ENCODE assay signal across 13 cellular contexts in genomic region chr7:47609803-47610452, GRCh38. TPM values are rescaled to one million over a fixed set of nuclear protein-coding genes. Genes with fewer than 3 reads are reported as not detected.
DNase-seq lines count a peak whose midpoint lies in the region; TF ChIP-seq lines count a peak whose summit lies in the region.
"Had no signal": no experiment of that assay in that cellular context is flagged by ENCODE, and none has a peak within 500 bp of the region (broad histone marks: within the 10 kb centered on the region; RNA-seq: fewer than 3 reads in every experiment).

No MANE protein-coding gene starts in this region.

- H2AK5ac ChIP-seq in mesenchymal stem cell (ENCODE audit: low read length, severe bottlenecking), result peak overlapping the region; percentile 41

- 83% methylated on average over 15 of the region's 16 CpGs for WGBS in mesenchymal stem cell
- WGBS in spleen, 5 donors, result 83 to 87% (median 87%) methylated on average over 16 of the region's 16 CpGs

- H3K9me3 ChIP-seq in duodenal mucosa (ENCODE audit: control insufficient read depth in 1 of 2, low read length in 2 of 2) (no peaks in the 10 kb centered on the region), mesenchymal stem cell (ENCODE audit: control insufficient read depth, low read length) (no peaks in the 10 kb centered on the region), spleen (no peaks in the 10 kb centered on the region), MM.1S (replicated peaks; ENCODE audit: insufficient read depth, low read length) (no peaks in the 10 kb centered on the region)

- H2BK12ac ChIP-seq in mesenchymal stem cell (ENCODE audit: low read length in 2 of 2), result peak overlapping the region; percentile 93 to 97

- H3K4me1 ChIP-seq in duodenal mucosa (ENCODE audit: control insufficient read depth in 1 of 2, insufficient read depth in 2 of 2, low read length in 2 of 2), result peaks cover 17 to 19% of the 10 kb centered on the region in 2 donors
- H3K4me1 ChIP-seq in mesenchymal stem cell (ENCODE audit: control insufficient read depth, insufficient read depth, low read depth, low read length), result peaks cover 12% of the 10 kb centered on the region
- peaks cover 0 to 16% (median 0%) of the 10 kb centered on the region in 6 donors for H3K4me1 ChIP-seq in spleen
- H3K4me1 ChIP-seq in MM.1S (ENCODE audit: low read length), result no peaks in the 10 kb centered on the region

- DNase-seq in EL (peak; percentile 25), mesenchymal stem cell (peak; percentile 84), spleen (no peak), NCI-H82 treated with DMSO at 0.1 percent for 48 hours (lab: John Stamatoyannopoulos, UW; ENCODE audit: unreplicated experiment) (no peak), NCI-H2029 (lab: John Stamatoyannopoulos, UW) (no peak), MM.1S (no peak), middle frontal gyrus (ENCODE audit: extremely low spot score, low spot score) (no peak)
- DNase-seq: activated CD8-positive, alpha-beta memory T cell treated with anti-CD3 and anti-CD28 coated beads for 24 hours; activated naive CD8-positive, alpha-beta T cell treated with anti-CD3 and anti-CD28 coated beads, Interleukin-2, amount 10 ng/mL, durations not matched to agents 7 days and 5 days; endodermal cell; NCI-H1694; stimulated activated CD4-positive, alpha-beta T cell treated with anti-CD3 and anti-CD28 coated beads, Interleukin-4, amount 100 ng/mL, for 4 hours had no signal

- H3K4me2 ChIP-seq in mesenchymal stem cell (ENCODE audit: low read length, poor library complexity, severe bottlenecking) (no peak overlapping the region), MM.1S (ENCODE audit: low read depth, low read length) (no peak overlapping the region)

- H3K27ac ChIP-seq in duodenal mucosa (ENCODE audit: low read depth, low read length) (peak overlapping the region; percentile 6), mesenchymal stem cell (ENCODE audit: low read length, poor library complexity, severe bottlenecking) (peak overlapping the region; percentile 36), spleen (peak overlapping the region in 7 of 8 donors; percentile 22 to 68 (median 47)), MM.1S (ENCODE audit: low read length) (no peak overlapping the region)

- no peak overlapping the region for H2BK5ac ChIP-seq in mesenchymal stem cell (ENCODE audit: low read depth, low read length, poor library complexity, severe bottlenecking)

- H4K20me1 ChIP-seq in MM.1S (ENCODE audit: insufficient read depth, low read length), result no peaks in the 10 kb centered on the region

- no peak for TF ChIP-seq POLR2A in spleen (IDR thresholded peaks at IDR 0.05)

- no peaks in the 10 kb centered on the region for H3K9me2 ChIP-seq in MM.1S (replicated peaks; ENCODE audit: insufficient read depth, low read length)

- H3K4me3 ChIP-seq in duodenal mucosa (ENCODE audit: low read depth in 1 of 2, low read length in 2 of 2), result no peak overlapping the region
- H3K4me3 ChIP-seq in mesenchymal stem cell (ENCODE audit: insufficient read depth in 1 of 2, low read depth in 1 of 2, low read length in 2 of 2), result peak overlapping the region in 1 of 2 experiments; percentile 15
- no peak overlapping the region for H3K4me3 ChIP-seq in spleen
- no peak overlapping the region for H3K4me3 ChIP-seq in MM.1S (ENCODE audit: low read length)

- no peaks in the 10 kb centered on the region for H3F3A ChIP-seq in MM.1S (ENCODE audit: insufficient read depth, low read length)

- H3K79me1 ChIP-seq in mesenchymal stem cell (replicated peaks; ENCODE audit: low read length, poor library complexity, severe bottlenecking), result no peaks in the 10 kb centered on the region

- intact Hi-C loops in spleen (cut with DNase I; ENCODE audit: low total_unique reads), result no loop called here

- TF ChIP-seq CTCF in spleen (IDR thresholded peaks at IDR 0.05 in 8 of 11, conservative IDR thresholded peaks at IDR 0.05 in 3 of 11) (no peak), MM.1S (IDR thresholded peaks at IDR 0.05; ENCODE audit: low read length) (no peak)

- H2AFZ ChIP-seq in mesenchymal stem cell (ENCODE audit: low read depth, low read length) (no peak overlapping the region), MM.1S (ENCODE audit: low read length) (no peak overlapping the region)

- peak overlapping the region; percentile 93 for H4K91ac ChIP-seq in mesenchymal stem cell (ENCODE audit: low read length)

- H3K27me3 ChIP-seq in duodenal mucosa (ENCODE audit: control insufficient read depth in 1 of 2, insufficient read depth in 2 of 2, low read length in 2 of 2) (no peaks in the 10 kb centered on the region), mesenchymal stem cell (ENCODE audit: control insufficient read depth in 1 of 2, insufficient read depth in 1 of 2, low read length in 2 of 2) (peaks cover 0 to 26% of the 10 kb centered on the region in 2 experiments), spleen (replicated peaks in 1 of 7) (no peaks in the 10 kb centered on the region), MM.1S (replicated peaks; ENCODE audit: insufficient read depth, low read length) (no peaks in the 10 kb centered on the region)

- peak overlapping the region; percentile 71 to 98 for H3K18ac ChIP-seq in mesenchymal stem cell (ENCODE audit: low read depth in 1 of 2, low read length in 2 of 2)

- peak overlapping the region; percentile 86 for H4K8ac ChIP-seq in mesenchymal stem cell (ENCODE audit: low read length)

- no peak overlapping the region for H3K23ac ChIP-seq in mesenchymal stem cell (ENCODE audit: low read length in 2 of 2)

- H2BK120ac ChIP-seq in mesenchymal stem cell (ENCODE audit: low read depth, low read length), result peak overlapping the region; percentile 73

- H3K79me2 ChIP-seq in MM.1S (ENCODE audit: low read length), result no peaks in the 10 kb centered on the region

- H2BK15ac ChIP-seq in mesenchymal stem cell (ENCODE audit: low read depth, poor library complexity, severe bottlenecking), result no peak overlapping the region

- no peaks in the 10 kb centered on the region for H3K36me3 ChIP-seq in duodenal mucosa (ENCODE audit: control insufficient read depth in 1 of 2, insufficient read depth in 2 of 2, low read length in 2 of 2)
- H3K36me3 ChIP-seq in mesenchymal stem cell (ENCODE audit: control insufficient read depth in 1 of 2, insufficient read depth in 2 of 2, low read depth in 1 of 2, low read length in 2 of 2), result no peaks in the 10 kb centered on the region
- no peaks in the 10 kb centered on the region for H3K36me3 ChIP-seq in spleen
- H3K36me3 ChIP-seq in MM.1S (replicated peaks; ENCODE audit: insufficient read depth, low read length), result no peaks in the 10 kb centered on the region

- peak overlapping the region in 1 of 2 experiments; percentile 79 for H3K14ac ChIP-seq in mesenchymal stem cell (ENCODE audit: low read length in 2 of 2)

- H3K4ac ChIP-seq in mesenchymal stem cell (ENCODE audit: low read depth in 1 of 2, low read length in 2 of 2), result peak overlapping the region; percentile 75 to 99

- H3K9ac ChIP-seq in duodenal mucosa (ENCODE audit: low read depth in 1 of 2, low read length in 2 of 2), result no peak overlapping the region
- peak overlapping the region; percentile 16 for H3K9ac ChIP-seq in mesenchymal stem cell (ENCODE audit: low read length)
- no peak overlapping the region for H3K9ac ChIP-seq in MM.1S (ENCODE audit: low read length)

RNA-seq across cellular contexts. Expression of gene TNS3, which starts 28.0 kb away (rescaled TPM):
- polyA plus RNA-seq in mesenchymal stem cell (2013, experiment 1 of 2), result 142 TPM
- 136 TPM for polyA plus RNA-seq in mesenchymal stem cell (2013, experiment 2 of 2)
- 100 to 1,000 TPM; 122 to 247 (median 152) TPM for total RNA-seq in spleen
- polyA plus RNA-seq in spleen, result 10 to 100 TPM; 17.7 to 31.4 (median 20.9) TPM

Comparison
In these comparisons a context has a peak if more than half of its experiments do, and no peak if none do; other contexts are left out.
1. DNase-seq: peak in EL (single experiment) and mesenchymal stem cell (single experiment); none in spleen (single experiment), NCI-H82 treated with DMSO at 0.1 percent for 48 hours (single experiment), NCI-H2029 (single experiment), MM.1S (single experiment) and middle frontal gyrus (single experiment).